ENCODE assay signal across 10 cellular contexts in the genomic region with DNA sequence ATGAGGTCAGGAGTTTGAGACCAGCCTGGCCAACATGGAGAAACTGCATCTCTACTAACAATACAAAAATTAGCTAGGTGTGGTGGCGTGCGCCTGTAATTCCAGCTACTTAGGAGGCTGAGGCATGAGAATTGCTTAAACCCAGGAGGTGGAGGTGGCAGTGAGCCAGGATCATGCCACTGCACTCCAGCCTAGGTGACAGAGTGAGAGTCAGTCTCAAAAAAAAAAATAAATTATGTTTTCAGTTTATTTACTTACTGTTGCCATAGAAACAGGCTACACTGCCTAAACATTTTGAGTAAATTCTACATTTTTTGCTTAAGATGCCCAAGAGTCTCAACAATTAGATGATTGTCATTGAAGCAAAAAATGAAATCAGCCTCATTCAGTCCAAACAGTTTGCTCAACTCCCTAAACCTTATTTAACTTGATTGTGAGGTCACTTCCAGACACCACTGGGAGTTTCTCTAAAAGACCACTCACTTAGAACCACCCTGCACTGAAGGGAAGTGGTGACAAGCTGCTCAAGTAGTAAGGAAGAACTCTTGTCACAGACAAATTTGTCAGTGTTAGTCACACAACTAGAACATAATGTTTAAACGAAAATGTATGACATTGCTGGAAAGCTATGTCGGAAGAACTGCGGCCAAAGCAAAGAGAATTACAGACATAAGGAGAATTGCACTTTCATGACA. TPM values are rescaled to one million over a fixed set of nuclear protein-coding genes. Genes with fewer than 3 reads are reported as not detected.
DNase-seq lines count a peak whose midpoint lies in the region; ATAC-seq lines count a peak whose summit lies in the region.
"Had no signal": no experiment of that assay in that cellular context is flagged by ENCODE, and none has a peak within 500 bp of the region (broad histone marks: within the 10 kb centered on the region; RNA-seq: fewer than 3 reads in every experiment).

No MANE protein-coding gene starts in this region.

- H3K36me3 ChIP-seq in mesodermal cell (ENCODE audit: control insufficient read depth, insufficient read depth, low read length): no peaks in the 10 kb centered on the region
- H3K36me3 ChIP-seq: Peyer's patch had no signal

- WGBS in mesodermal cell (ENCODE audit: insufficient coverage in 2 of 2), 2 experiments: 80 to 100% methylated on average over 2 of the region's 5 CpGs

- H3K9me3 ChIP-seq in mesodermal cell (ENCODE audit: control insufficient read depth, low read length): no peaks in the 10 kb centered on the region
- H3K9me3 ChIP-seq: Peyer's patch had no signal

- no peak overlapping the region for H3K4me3 ChIP-seq in Jurkat, Clone E6-1 (ENCODE audit: low read length)
- H3K4me3 ChIP-seq in mesodermal cell (ENCODE audit: extremely low read depth, insufficient read depth, low read length, poor library complexity, severe bottlenecking): no peak overlapping the region
- H3K4me3 ChIP-seq: Peyer's patch had no signal

- H3K4me1 ChIP-seq in mesodermal cell (ENCODE audit: control insufficient read depth, insufficient read depth, low read length, poor library complexity, severe bottlenecking): peaks cover 9% of the 10 kb centered on the region
- H3K4me1 ChIP-seq: Peyer's patch had no signal

- ATAC-seq in GM19463 (IDR thresholded peaks at IDR 0.05; ENCODE audit: unreplicated experiment): no peak
- no peak for ATAC-seq in GM21619 (IDR thresholded peaks at IDR 0.05; ENCODE audit: unreplicated experiment)
- no peak for ATAC-seq in HG03196 (IDR thresholded peaks at IDR 0.05; ENCODE audit: unreplicated experiment)

- H3K27ac ChIP-seq in mesodermal cell (ENCODE audit: low read depth, low read length, severe bottlenecking): peak overlapping the region; percentile 95

- DNase-seq in AG08396 (ENCODE audit: low spot score) (peak; percentile 53), dermis blood vessel endothelial cell (peak; percentile 33), cerebellar nuclear complex (lab: John Stamatoyannopoulos, UW) (no peak)
- DNase-seq in Jurkat, Clone E6-1 (ENCODE audit: low read depth, low spot score): peak; percentile 12
- DNase-seq: activated CD8-positive, alpha-beta memory T cell treated with anti-CD3 and anti-CD28 coated beads, Interleukin-2, amount 50 U/mL, for 48 hours; Peyer's patch had no signal

RNA-seq across cellular contexts. Expression of a gene that starts 9.8 kb away (rescaled TPM):
- 23.1 TPM for polyA plus RNA-seq in Jurkat, Clone E6-1 (2012; ENCODE audit: insufficient read depth, insufficient read length)
- 23.8 and 33.8 TPM in 2 replicates for total RNA-seq in dermis blood vessel endothelial cell
- 24.8 TPM for polyA plus RNA-seq in mesodermal cell (2013, experiment 1 of 2)
- 24.5 TPM for polyA plus RNA-seq in mesodermal cell (2013, experiment 2 of 2)

Comparison
In these comparisons a context has a peak if more than half of its experiments do, and no peak if none do; other contexts are left out.
1. DNase-seq: peak in AG08396 (single experiment), Jurkat, Clone E6-1 (single experiment) and dermis blood vessel endothelial cell (single experiment); none in cerebellar nuclear complex (0 of 2).